23 cellular contexts compared by ENCODE assay signal in genomic region chr7:156145184-156145583, GRCh38.
DNase-seq lines count a peak whose midpoint lies in the region; ATAC-seq, FAIRE-seq and TF ChIP-seq lines count a peak whose summit lies in the region.
"Had no signal": no experiment of that assay in that cellular context is flagged by ENCODE, and none has a peak within 500 bp of the region (broad histone marks: within the 10 kb centered on the region; RNA-seq: fewer than 3 reads in every experiment).

No MANE protein-coding gene starts in this region.

- CTCF ChIA-PET in HepG2 (lab: Yijun Ruan, JAX; ENCODE audit: low intra/inter-chr PET ratio, low total read pairs): no interaction called here

- H3K9me3 ChIP-seq in HepG2 (ENCODE audit: low read length): no peaks in the 10 kb centered on the region
- no peaks in the 10 kb centered on the region for H3K9me3 ChIP-seq in right lobe of liver
- H3K9me3 ChIP-seq: A549; BLaER1 treated with 17β-estradiol and CSF1 and Interleukin-3, amounts not matched to agents 10 nM and 100 nM; Caco-2 had no signal

- TF ChIP-seq EP300 in HepG2 (IDR thresholded peaks at IDR 0.05; ENCODE audit: low read depth in 2 of 2, low read length in 2 of 2) (no peak), HepG2 (CRISPR knock-in tag; IDR thresholded peaks at IDR 0.05; ENCODE audit: borderline replicate concordance) (no peak)

- POLR2A ChIA-PET in HepG2 (lab: Yijun Ruan, JAX): no interaction called here

- no peak overlapping the region for H2AFZ ChIP-seq in HepG2 (ENCODE audit: low read length)

- H3K9ac ChIP-seq in HepG2 (ENCODE audit: insufficient read depth, low read depth, low read length): no peak overlapping the region
- H3K9ac ChIP-seq: BLaER1 treated with 17β-estradiol and CSF1 and Interleukin-3, amounts not matched to agents 10 nM and 100 nM had no signal

- TF ChIP-seq RAD21 in HepG2 (CRISPR knock-in tag; IDR thresholded peaks at IDR 0.05): no peak

- H3K4me3 ChIP-seq in HepG2 (replicated peaks in 1 of 3; ENCODE audit: insufficient read depth in 1 of 3, low read depth in 2 of 3, low read length in 3 of 3) (no peak overlapping the region), right lobe of liver (no peak overlapping the region)
- H3K4me3 ChIP-seq: A549; BLaER1 treated with 17β-estradiol and CSF1 and Interleukin-3, amounts not matched to agents 10 nM and 100 nM; GM12878 had no signal

- H3K4me2 ChIP-seq in HepG2 (ENCODE audit: low read depth, low read length): no peak overlapping the region
- H3K4me2 ChIP-seq: A549; BLaER1 treated with 17β-estradiol and CSF1 and Interleukin-3, amounts not matched to agents 10 nM and 100 nM had no signal

- intact Hi-C loops in HepG2 (cut with micrococcal nuclease; ENCODE audit: unreplicated experiment): no loop called here
- intact Hi-C loops in right lobe of liver (cut with DNase I): no loop called here

- H4K20me1 ChIP-seq in HepG2 (ENCODE audit: insufficient read depth, low read length): no peaks in the 10 kb centered on the region
- H4K20me1 ChIP-seq: BLaER1 treated with 17β-estradiol and CSF1 and Interleukin-3, amounts not matched to agents 10 nM and 100 nM had no signal

- H3K79me2 ChIP-seq in HepG2 (ENCODE audit: insufficient read depth, low read length): no peaks in the 10 kb centered on the region

- H3K27me3 ChIP-seq in HepG2 (ENCODE audit: control insufficient read depth in 1 of 2, insufficient read depth in 2 of 2, low read length in 2 of 2): peaks cover 6 to 73% of the 10 kb centered on the region in 2 experiments; a peak in 3 of 5 replicates
- no peaks in the 10 kb centered on the region for H3K27me3 ChIP-seq in right lobe of liver
- H3K27me3 ChIP-seq: BLaER1 treated with 17β-estradiol and CSF1 and Interleukin-3, amounts not matched to agents 10 nM and 100 nM had no signal

- no peak for FAIRE-seq in HepG2 (lab: Jason Lieb, UNC)
- FAIRE-seq: A549, GM12878, GM12892, GM18507 had no signal

- no peaks in the 10 kb centered on the region for H3K4me1 ChIP-seq in HepG2 (ENCODE audit: insufficient read depth, low read length)
- no peaks in the 10 kb centered on the region for H3K4me1 ChIP-seq in right lobe of liver
- H3K4me1 ChIP-seq: A549 had no signal

- TF ChIP-seq POLR2A in HepG2 (IDR thresholded peaks at IDR 0.05; ENCODE audit: insufficient read depth in 1 of 2, low read depth in 2 of 2, low read length in 2 of 2): no peak
- TF ChIP-seq POLR2A in right lobe of liver (IDR thresholded peaks at IDR 0.05): no peak

- ATAC-seq in HepG2 (no peak), right lobe of liver (no peak), HG03108 (IDR thresholded peaks at IDR 0.05; ENCODE audit: unreplicated experiment) (no peak)
- ATAC-seq: A549; CD8-positive, alpha-beta T cell; GM12878 had no signal

- BruUV-seq in HepG2 (replicated peaks; lab: Mats Ljungman, UMichigan): no TSS peak

- TF ChIP-seq CTCF in HepG2 (CRISPR knock-in tag; IDR thresholded peaks at IDR 0.05): no peak
- TF ChIP-seq CTCF in right lobe of liver (IDR thresholded peaks at IDR 0.05): no peak

- 7% methylated on average over 6 of the region's 6 CpGs for WGBS in HepG2 (ENCODE audit: low lambda C conversion rate)
- WGBS in right lobe of liver (ENCODE audit: insufficient coverage, low coverage, low lambda C conversion rate, missing lambda C conversion rate): 77% methylated on average over 6 of the region's 6 CpGs

- H3K36me3 ChIP-seq in HepG2 (replicated peaks in 1 of 2; ENCODE audit: control insufficient read depth in 1 of 2, insufficient read depth in 2 of 2, low read length in 2 of 2): no peaks in the 10 kb centered on the region
- no peaks in the 10 kb centered on the region for H3K36me3 ChIP-seq in right lobe of liver
- H3K36me3 ChIP-seq: BLaER1 treated with 17β-estradiol and CSF1 and Interleukin-3, amounts not matched to agents 10 nM and 100 nM had no signal

- no peak for DNase-seq in HepG2 (ENCODE audit: low spot score)
- DNase-seq in right lobe of liver: no peak
- DNase-seq in islet precursor cell: peak; percentile 9
- no peak for DNase-seq in SK-N-DZ (ENCODE audit: low spot score)
- DNase-seq: AML-193; Caco-2; CD4-positive, alpha-beta T cell; CD8-positive, alpha-beta T cell; DMS 273 treated with DMSO at 0.1 percent for 48 hours; DMS153; DMS53; DMS79; DND-41; EL; GDM1 had no signal

- H3K27ac ChIP-seq in HepG2 (ENCODE audit: extremely low read length, insufficient read depth, low read length): no peak overlapping the region
- no peak overlapping the region for H3K27ac ChIP-seq in right lobe of liver
- H3K27ac ChIP-seq: 22Rv1; A549; BLaER1 treated with 17β-estradiol and CSF1 and Interleukin-3, amounts not matched to agents 10 nM and 100 nM; C4-2B had no signal

- in situ Hi-C loops in HepG2 (cut with HindIII; ENCODE audit: extremely low pct_ligation_motif_present, low pct_unique_long_range_greater_than_20kb): no loop called here

TF ChIP-seq in HepG2, 621 proteins besides CTCF, POLR2A, EP300 and RAD21:
- TF ChIP-seq RAD51 (IDR thresholded peaks at IDR 0.05; ENCODE audit: borderline replicate concordance) (peak; percentile 71), MAZ (IDR thresholded peaks at IDR 0.05; ENCODE audit: borderline replicate concordance, low read depth, low read length) (no peak), MAZ (CRISPR knock-in tag; IDR thresholded peaks at IDR 0.05; ENCODE audit: low read depth) (no peak), SYNCRIP (IDR thresholded peaks at IDR 0.05; ENCODE audit: insufficient read depth, low read depth, low read length) (no peak)
